ENCODE assay signal across 24 cellular contexts in genomic region chr3:85574306-85574705, GRCh38.
"Had no signal": no experiment of that assay in that cellular context is flagged by ENCODE, and none has a peak within 500 bp of the region (broad histone marks: within the 10 kb centered on the region; RNA-seq: fewer than 3 reads in every experiment).

No MANE protein-coding gene starts in this region.

- H3K9me3 Mint-ChIP-seq: activated CD4-positive, alpha-beta T cell treated with anti-CD3 and anti-CD28 coated beads, Interleukin-2, amount 10 ng/mL, durations not matched to agents 7 days and 5 days; activated CD8-positive, alpha-beta T cell treated with anti-CD3 and anti-CD28 coated beads for 36 hours; activated T-helper 1 cell treated with anti-CD3 and anti-CD28 coated beads, Interleukin-12 subunit alpha, Interleukin-12 subunit beta, Interleukin-2, Interleukin-4 antibody, amounts not matched to agents 30 ng/mL and 10 ng/mL and 1 ng/mL, durations not matched to agents 14 hours and 24 hours and 36 hours; stimulated activated effector memory CD8-positive, alpha-beta T cell treated with anti-CD3 and anti-CD28 coated beads, Interleukin-12 subunit alpha, Interleukin-12 subunit beta, amount 100 ng/mL, for 72 hours; stimulated activated naive CD8-positive, alpha-beta T cell treated with anti-CD3 and anti-CD28 coated beads, Interleukin-15, amount 100 ng/mL, for 72 hours had no signal

- H3K27ac ChIP-seq: cardiac muscle cell, neutrophil, parathyroid adenoma, tibial artery, WERI-Rb-1 had no signal

- H3K27me3 Mint-ChIP-seq: activated CD4-positive, alpha-beta T cell treated with anti-CD3 and anti-CD28 coated beads, Interleukin-2, amount 10 ng/mL, durations not matched to agents 7 days and 5 days; activated CD8-positive, alpha-beta memory T cell treated with anti-CD3 and anti-CD28 coated beads, Interleukin-2, amount 10 ng/mL, durations not matched to agents 7 days and 5 days; activated CD8-positive, alpha-beta T cell treated with anti-CD3 and anti-CD28 coated beads for 36 hours; stimulated activated naive CD8-positive, alpha-beta T cell treated with anti-CD3 and anti-CD28 coated beads, Interleukin-15, amount 100 ng/mL, for 72 hours had no signal

- H3K4me3 Mint-ChIP-seq: activated CD4-positive, alpha-beta T cell treated with anti-CD3 and anti-CD28 coated beads, Interleukin-2, amount 10 ng/mL, durations not matched to agents 7 days and 5 days; activated CD8-positive, alpha-beta memory T cell treated with anti-CD3 and anti-CD28 coated beads, Interleukin-2, amount 10 ng/mL, durations not matched to agents 7 days and 5 days; activated CD8-positive, alpha-beta T cell treated with anti-CD3 and anti-CD28 coated beads for 36 hours; activated T-helper 1 cell treated with anti-CD3 and anti-CD28 coated beads, Interleukin-12 subunit alpha, Interleukin-12 subunit beta, Interleukin-2, Interleukin-4 antibody, amounts not matched to agents 30 ng/mL and 10 ng/mL and 1 ng/mL, durations not matched to agents 14 hours and 24 hours and 36 hours; nephron; stimulated activated effector memory CD8-positive, alpha-beta T cell treated with anti-CD3 and anti-CD28 coated beads, Interleukin-12 subunit alpha, Interleukin-12 subunit beta, amount 100 ng/mL, for 72 hours; stimulated activated naive CD8-positive, alpha-beta T cell treated with anti-CD3 and anti-CD28 coated beads, Interleukin-15, amount 100 ng/mL, for 72 hours had no signal

- H3K4me1 ChIP-seq: parathyroid adenoma had no signal

- DNase-seq: activated CD4-positive, alpha-beta T cell treated with anti-CD3 and anti-CD28 coated beads, Interleukin-2, amount 10 ng/mL, durations not matched to agents 7 days and 5 days; activated CD4-positive, CD25-positive, alpha-beta regulatory T cell treated with anti-CD3 and anti-CD28 coated beads, Interleukin-2, amount 50 U/mL, for 72 hours; activated CD8-positive, alpha-beta memory T cell treated with anti-CD3 and anti-CD28 coated beads, Interleukin-2, amount 10 ng/mL, durations not matched to agents 7 days and 5 days; activated CD8-positive, alpha-beta T cell treated with anti-CD3 and anti-CD28 coated beads for 36 hours; activated gamma-delta T cell; activated naive CD4-positive, alpha-beta T cell treated with anti-CD3 and anti-CD28 coated beads, Interleukin-2, amount 50 U/mL, for 16 hours; aorta; dermis blood vessel endothelial cell; effector CD8-positive, alpha-beta T cell; foreskin melanocyte; glutamatergic neuron; hippocampal formation; left ventricle myocardium superior; right cardiac atrium; stimulated activated CD4-positive, alpha-beta T cell treated with anti-CD3 and anti-CD28 coated beads, Interleukin-1b, Interleukin-23, amount 100 ng/mL, for 48 hours; stimulated activated naive CD8-positive, alpha-beta T cell treated with anti-CD3 and anti-CD28 coated beads, Interleukin-15, amount 100 ng/mL, for 72 hours; tibial artery; WERI-Rb-1 had no signal

- H3K79me2 ChIP-seq: parathyroid adenoma had no signal

- H3K9ac ChIP-seq: parathyroid adenoma had no signal

- H3K36me3 ChIP-seq: cardiac muscle cell, neutrophil, tibial artery, WERI-Rb-1 had no signal

- H3K27ac Mint-ChIP-seq: activated CD4-positive, alpha-beta T cell treated with anti-CD3 and anti-CD28 coated beads, Interleukin-2, amount 10 ng/mL, durations not matched to agents 7 days and 5 days; activated CD8-positive, alpha-beta memory T cell treated with anti-CD3 and anti-CD28 coated beads, Interleukin-2, amount 10 ng/mL, durations not matched to agents 7 days and 5 days; activated CD8-positive, alpha-beta T cell treated with anti-CD3 and anti-CD28 coated beads for 36 hours; activated T-helper 1 cell treated with anti-CD3 and anti-CD28 coated beads, Interleukin-12 subunit alpha, Interleukin-12 subunit beta, Interleukin-2, Interleukin-4 antibody, amounts not matched to agents 30 ng/mL and 10 ng/mL and 1 ng/mL, durations not matched to agents 14 hours and 24 hours and 36 hours; nephron; stimulated activated effector memory CD8-positive, alpha-beta T cell treated with anti-CD3 and anti-CD28 coated beads, Interleukin-12 subunit alpha, Interleukin-12 subunit beta, amount 100 ng/mL, for 72 hours; stimulated activated naive CD8-positive, alpha-beta T cell treated with anti-CD3 and anti-CD28 coated beads, Interleukin-15, amount 100 ng/mL, for 72 hours had no signal

- H3K9me3 ChIP-seq: neutrophil, tibial artery had no signal

- H3K4me1 Mint-ChIP-seq: activated CD4-positive, alpha-beta T cell treated with anti-CD3 and anti-CD28 coated beads, Interleukin-2, amount 10 ng/mL, durations not matched to agents 7 days and 5 days; activated CD8-positive, alpha-beta memory T cell treated with anti-CD3 and anti-CD28 coated beads, Interleukin-2, amount 10 ng/mL, durations not matched to agents 7 days and 5 days; stimulated activated effector memory CD8-positive, alpha-beta T cell treated with anti-CD3 and anti-CD28 coated beads, Interleukin-12 subunit alpha, Interleukin-12 subunit beta, amount 100 ng/mL, for 72 hours; stimulated activated naive CD8-positive, alpha-beta T cell treated with anti-CD3 and anti-CD28 coated beads, Interleukin-15, amount 100 ng/mL, for 72 hours had no signal

- H3K36me3 Mint-ChIP-seq: activated CD8-positive, alpha-beta memory T cell treated with anti-CD3 and anti-CD28 coated beads, Interleukin-2, amount 10 ng/mL, durations not matched to agents 7 days and 5 days; stimulated activated effector memory CD8-positive, alpha-beta T cell treated with anti-CD3 and anti-CD28 coated beads, Interleukin-12 subunit alpha, Interleukin-12 subunit beta, amount 100 ng/mL, for 72 hours had no signal

- H3K27me3 ChIP-seq: cardiac muscle cell, neutrophil, tibial artery had no signal

- H2AFZ ChIP-seq: parathyroid adenoma had no signal

- H3K4me3 ChIP-seq: cardiac muscle cell, tibial artery had no signal
